Comparison of ENCODE assay signal across 26 cellular contexts in genomic region chr6:98975331-98975891, GRCh38.
"Had no signal": no experiment of that assay in that cellular context is flagged by ENCODE, and none has a peak within 500 bp of the region (broad histone marks: within the 10 kb centered on the region; RNA-seq: fewer than 3 reads in every experiment).

No MANE protein-coding gene starts in this region.

- DNase-seq: activated CD4-positive, alpha-beta T cell treated with anti-CD3 and anti-CD28 coated beads for 4 hours; activated CD4-positive, alpha-beta T cell treated with anti-CD3 and anti-CD28 coated beads, Interleukin-2, amount 50 U/mL, for 48 hours; activated CD8-positive, alpha-beta memory T cell treated with anti-CD3 and anti-CD28 coated beads for 24 hours; activated effector memory CD4-positive, alpha-beta T cell treated with anti-CD3 and anti-CD28 coated beads, Interleukin-2, amount 50 U/mL, for 16 hours; activated naive CD4-positive, alpha-beta T cell treated with anti-CD3 and anti-CD28 coated beads, Interleukin-2, amount 50 U/mL, for 16 hours; amniotic stem cell; brain microvascular endothelial cell; effector memory CD8-positive, alpha-beta T cell; hippocampal formation; left cardiac atrium; mammary epithelial cell; nephron progenitor cell; pancreas; retina; stimulated activated CD4-positive, alpha-beta T cell treated with anti-CD3 and anti-CD28 coated beads, Interleukin-12 subunit alpha, Interleukin-12 subunit beta, amount 100 ng/mL, for 4 hours; stimulated activated CD4-positive, alpha-beta T cell treated with anti-CD3 and anti-CD28 coated beads, Interleukin-4, amount 100 ng/mL, for 1 hour; stimulated activated naive CD8-positive, alpha-beta T cell treated with anti-CD3 and anti-CD28 coated beads, Interleukin-15, amount 100 ng/mL, for 72 hours; substantia nigra; T-helper 2 cell had no signal

- H3K36me3 ChIP-seq: brain microvascular endothelial cell, gastroesophageal sphincter, pancreas, prostate gland, vagina had no signal

- H3K27ac ChIP-seq: brain microvascular endothelial cell, coronary artery, gastroesophageal sphincter, pancreas, prostate gland, skin epidermis, vagina, VCaP had no signal

- ATAC-seq: effector memory CD8-positive, alpha-beta T cell; gastroesophageal sphincter; left cardiac atrium; pancreas; sciatic nerve; stimulated activated naive CD8-positive, alpha-beta T cell treated with anti-CD3 and anti-CD28 coated beads, Interleukin-15, amount 100 ng/mL, for 72 hours had no signal

- H3K9me3 ChIP-seq: gastroesophageal sphincter, pancreas, prostate gland, vagina had no signal

- H3K4me1 ChIP-seq: gastroesophageal sphincter, pancreas, prostate gland, vagina had no signal

- H3K27me3 ChIP-seq: brain microvascular endothelial cell, gastroesophageal sphincter, pancreas, vagina had no signal

- H3K4me3 ChIP-seq: coronary artery, gastroesophageal sphincter, pancreas, prostate gland, skin epidermis, vagina had no signal
